8 cellular contexts compared by ENCODE assay signal in the genomic region with DNA sequence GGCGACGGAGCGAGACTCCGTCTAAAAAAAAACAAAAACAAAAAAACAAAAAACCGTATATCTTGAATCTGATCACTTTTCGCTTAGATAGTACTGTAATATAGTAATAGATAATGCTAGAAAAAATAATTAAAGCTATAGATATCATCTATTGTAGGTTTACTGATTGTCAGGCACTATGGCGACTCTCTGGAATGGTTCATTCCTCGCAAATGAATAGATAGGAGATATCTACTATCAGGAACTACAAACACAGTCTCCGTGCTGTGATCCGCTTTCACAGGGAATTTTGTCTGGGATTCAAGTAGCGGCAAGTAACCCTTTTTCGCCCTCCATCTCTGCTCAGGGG.
A peak's percentile ranks its signal among the peaks of the same experiment; 100 is the strongest.
DNase-seq lines count a peak whose midpoint lies in the region; ATAC-seq lines count a peak whose summit lies in the region.

No MANE protein-coding gene starts in this region.

- H3K36me3 Mint-ChIP-seq in stimulated activated naive CD8-positive, alpha-beta T cell treated with anti-CD3 and anti-CD28 coated beads, Interleukin-15, Interleukin-2, amounts not matched to agents 100 ng/mL and 50 ng/mL, for 24 hours (ENCODE audit: low read depth), result no peaks in the 10 kb centered on the region
- H3K36me3 Mint-ChIP-seq in central memory CD8-positive, alpha-beta T cell (ENCODE audit: insufficient read depth), result peaks cover 13% of the 10 kb centered on the region

- ATAC-seq in stimulated activated naive CD8-positive, alpha-beta T cell treated with anti-CD3 and anti-CD28 coated beads, Interleukin-15, Interleukin-2, amounts not matched to agents 100 U/mL and 50 U/mL, for 24 hours, result no peak
- no peak for ATAC-seq in central memory CD8-positive, alpha-beta T cell (replicated peaks; ENCODE audit: extremely low read depth, poor library complexity, severe bottlenecking)
- no peak for ATAC-seq in GM19023 (IDR thresholded peaks at IDR 0.05; ENCODE audit: unreplicated experiment)

- H3K4me1 ChIP-seq in mucosa of stomach (ENCODE audit: control insufficient read depth, insufficient read depth, low read length), result peaks cover 7% of the 10 kb centered on the region

- peaks cover 36% of the 10 kb centered on the region for H3K4me1 Mint-ChIP-seq in stimulated activated naive CD8-positive, alpha-beta T cell treated with anti-CD3 and anti-CD28 coated beads, Interleukin-15, Interleukin-2, amounts not matched to agents 100 ng/mL and 50 ng/mL, for 24 hours (ENCODE audit: low read depth)
- peaks cover 15% of the 10 kb centered on the region for H3K4me1 Mint-ChIP-seq in central memory CD8-positive, alpha-beta T cell

- no peak for DNase-seq in stimulated activated naive CD8-positive, alpha-beta T cell treated with anti-CD3 and anti-CD28 coated beads, Interleukin-15, Interleukin-2, amounts not matched to agents 100 U/mL and 50 U/mL, for 24 hours
- DNase-seq in central memory CD8-positive, alpha-beta T cell (ENCODE audit: low spot score in 2 of 2), result no peak
- DNase-seq in MV-4-11 (lab: John Stamatoyannopoulos, UW), result no peak
- no peak for DNase-seq in NCI-H748 (lab: John Stamatoyannopoulos, UW; ENCODE audit: unreplicated experiment)
- DNase-seq in NK-92 (lab: John Stamatoyannopoulos, UW; ENCODE audit: unreplicated experiment), result no peak

- H3K9me3 Mint-ChIP-seq in stimulated activated naive CD8-positive, alpha-beta T cell treated with anti-CD3 and anti-CD28 coated beads, Interleukin-15, Interleukin-2, amounts not matched to agents 100 ng/mL and 50 ng/mL, for 24 hours, result no peaks in the 10 kb centered on the region
- H3K9me3 Mint-ChIP-seq in central memory CD8-positive, alpha-beta T cell, result no peaks in the 10 kb centered on the region

- no peaks in the 10 kb centered on the region for H3K9me3 ChIP-seq in mucosa of stomach (ENCODE audit: control insufficient read depth, low read length)

- peak overlapping the region; percentile 97 for H3K27ac Mint-ChIP-seq in stimulated activated naive CD8-positive, alpha-beta T cell treated with anti-CD3 and anti-CD28 coated beads, Interleukin-15, Interleukin-2, amounts not matched to agents 100 ng/mL and 50 ng/mL, for 24 hours
- H3K27ac Mint-ChIP-seq in central memory CD8-positive, alpha-beta T cell (ENCODE audit: low read depth), result peak overlapping the region; percentile 96

- H3K4me3 Mint-ChIP-seq in stimulated activated naive CD8-positive, alpha-beta T cell treated with anti-CD3 and anti-CD28 coated beads, Interleukin-15, Interleukin-2, amounts not matched to agents 100 ng/mL and 50 ng/mL, for 24 hours, result peak overlapping the region; percentile 86
- peak overlapping the region; percentile 96 for H3K4me3 Mint-ChIP-seq in central memory CD8-positive, alpha-beta T cell

- H3K4me3 ChIP-seq in mucosa of stomach (ENCODE audit: low read length), result peak overlapping the region; percentile 94

- peak overlapping the region; percentile 94 for H3K9ac ChIP-seq in mucosa of stomach (ENCODE audit: low read length)

- no peaks in the 10 kb centered on the region for H3K27me3 ChIP-seq in mucosa of stomach (ENCODE audit: control insufficient read depth, insufficient read depth, low read length)

- no peaks in the 10 kb centered on the region for H3K27me3 Mint-ChIP-seq in stimulated activated naive CD8-positive, alpha-beta T cell treated with anti-CD3 and anti-CD28 coated beads, Interleukin-15, Interleukin-2, amounts not matched to agents 100 ng/mL and 50 ng/mL, for 24 hours
- no peaks in the 10 kb centered on the region for H3K27me3 Mint-ChIP-seq in central memory CD8-positive, alpha-beta T cell

- no peaks in the 10 kb centered on the region for H3K36me3 ChIP-seq in mucosa of stomach (ENCODE audit: control insufficient read depth, insufficient read depth, low read length)
